ENCODE assay signal across 9 cellular contexts in the genomic region with DNA sequence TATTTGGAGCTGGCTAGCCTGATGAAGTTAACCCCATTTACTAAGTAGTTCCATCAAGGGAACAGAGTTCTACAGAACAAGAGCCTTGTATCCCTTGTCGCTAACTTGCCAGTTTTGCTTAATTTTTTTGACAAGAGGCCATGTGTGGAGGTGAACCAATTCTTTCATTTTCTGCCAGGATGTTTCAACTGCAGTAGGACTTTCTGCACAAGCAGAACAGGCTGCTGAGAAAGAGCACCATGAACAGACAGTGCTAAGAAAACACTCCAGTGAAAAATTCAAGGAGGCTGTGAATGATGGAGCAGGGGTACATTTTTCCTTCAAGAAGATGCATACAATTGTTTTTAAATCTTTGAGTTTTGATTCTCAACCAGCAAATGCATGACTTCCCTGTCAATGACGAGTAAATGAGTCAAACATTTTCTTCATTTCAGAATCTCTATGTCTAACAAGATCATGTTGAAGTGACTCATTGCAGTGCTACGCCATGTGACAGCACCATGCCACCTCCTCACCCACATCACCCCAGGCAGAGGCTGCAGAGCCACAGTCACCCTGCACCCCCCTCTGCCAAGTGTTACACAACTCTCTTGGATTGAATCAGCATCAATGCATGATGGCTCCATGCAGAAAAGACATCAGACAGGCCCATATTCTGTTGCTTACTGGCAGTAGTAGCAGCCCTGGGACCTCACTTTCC.
DNase-seq lines count a peak whose midpoint lies in the region; FAIRE-seq and TF ChIP-seq lines count a peak whose summit lies in the region.
"Had no signal": no experiment of that assay in that cellular context is flagged by ENCODE, and none has a peak within 500 bp of the region (broad histone marks: within the 10 kb centered on the region; RNA-seq: fewer than 3 reads in every experiment).

No MANE protein-coding gene starts in this region.

- H3K4me1 Mint-ChIP-seq in activated CD4-positive, alpha-beta T cell treated with anti-CD3 and anti-CD28 coated beads, Interleukin-2, amount 10 ng/mL, durations not matched to agents 24 days and 14 days, result peaks cover 27% of the 10 kb centered on the region
- H3K4me1 Mint-ChIP-seq: nephron had no signal

- H3K4me3 ChIP-seq in HFF-Myc (replicated peaks; ENCODE audit: low read depth, low read length), result no peak overlapping the region
- peak overlapping the region; percentile 16 for H3K4me3 ChIP-seq in skeletal muscle satellite cell (ENCODE audit: low read length)
- no peak overlapping the region for H3K4me3 ChIP-seq in A673 (ENCODE audit: low read depth, low read length, poor library complexity, severe bottlenecking)

- no peaks in the 10 kb centered on the region for H3K27me3 Mint-ChIP-seq in activated CD4-positive, alpha-beta T cell treated with anti-CD3 and anti-CD28 coated beads, Interleukin-2, amount 10 ng/mL, durations not matched to agents 24 days and 14 days

- no peak overlapping the region for H3K4me3 Mint-ChIP-seq in activated CD4-positive, alpha-beta T cell treated with anti-CD3 and anti-CD28 coated beads, Interleukin-2, amount 10 ng/mL, durations not matched to agents 24 days and 14 days
- H3K4me3 Mint-ChIP-seq: nephron had no signal

- H3K27ac ChIP-seq in epithelial cell of prostate (peak overlapping the region; percentile 24), A673 (ENCODE audit: low read depth, low read length, poor library complexity, severe bottlenecking) (no peak overlapping the region)

- POLR2A ChIA-PET in A673 (lab: Charles Lee; ENCODE audit: low non-redundant PET), result no interaction called here

- H3K9ac ChIP-seq in skeletal muscle satellite cell (ENCODE audit: low read depth, low read length), result peak overlapping the region; percentile 14

- H3K36me3 ChIP-seq in skeletal muscle satellite cell (ENCODE audit: insufficient read depth, low read length) (no peaks in the 10 kb centered on the region), A673 (ENCODE audit: insufficient read depth, low read length, poor library complexity, severe bottlenecking) (no peaks in the 10 kb centered on the region)

- H3K36me3 Mint-ChIP-seq in activated CD4-positive, alpha-beta T cell treated with anti-CD3 and anti-CD28 coated beads, Interleukin-2, amount 10 ng/mL, durations not matched to agents 24 days and 14 days (ENCODE audit: low read depth), result peaks cover 2% of the 10 kb centered on the region

- peak; percentile 38 for DNase-seq in HFF-Myc (ENCODE audit: extremely low read depth, low read depth)
- DNase-seq in activated CD4-positive, alpha-beta T cell treated with anti-CD3 and anti-CD28 coated beads, Interleukin-2, amount 10 ng/mL, durations not matched to agents 24 days and 14 days, result peak; percentile 81
- peak; percentile 95 for DNase-seq in epithelial cell of prostate (ENCODE audit: low read depth, low spot score)
- no peak for DNase-seq in D721Med (ENCODE audit: insufficient read length, low spot score)
- no peak for DNase-seq in A673 (ENCODE audit: low spot score)
- no peak for DNase-seq in NOMO-1 treated with DMSO at 0.1 percent for 48 hours (lab: John Stamatoyannopoulos, UW; ENCODE audit: unreplicated experiment)
- DNase-seq in NCI-H2227 treated with DMSO at 0.1 percent for 48 hours (lab: John Stamatoyannopoulos, UW), result no peak

- H3K9me3 ChIP-seq in skeletal muscle satellite cell (replicated peaks; ENCODE audit: low read length), result no peaks in the 10 kb centered on the region
- no peaks in the 10 kb centered on the region for H3K9me3 ChIP-seq in A673 (ENCODE audit: low read depth, low read length, poor library complexity, severe bottlenecking)

- BruUV-seq in A673 (replicated peaks; lab: Mats Ljungman, UMichigan), result no TSS peak

- H3K4me2 ChIP-seq in skeletal muscle satellite cell (ENCODE audit: low read length), result peak overlapping the region; percentile 64

- H3K27ac Mint-ChIP-seq in activated CD4-positive, alpha-beta T cell treated with anti-CD3 and anti-CD28 coated beads, Interleukin-2, amount 10 ng/mL, durations not matched to agents 24 days and 14 days, result peak overlapping the region; percentile 78
- H3K27ac Mint-ChIP-seq: nephron had no signal

- H3K4me1 ChIP-seq in skeletal muscle satellite cell (ENCODE audit: control insufficient read depth, insufficient read depth, low read length) (peaks cover 16% of the 10 kb centered on the region), A673 (ENCODE audit: insufficient read depth, low read length, poor library complexity, severe bottlenecking) (no peaks in the 10 kb centered on the region)

- intact Hi-C loops in activated CD4-positive, alpha-beta T cell treated with anti-CD3 and anti-CD28 coated beads, Interleukin-2, amount 10 ng/mL, durations not matched to agents 24 days and 14 days (cut with micrococcal nuclease), result loop anchor here (1.0 to 5.0 kb wide), 5 partner anchors 46 to 927 kb away; no protein-coding TSS in a partner anchor
- intact Hi-C loops in A673 (cut with micrococcal nuclease; ENCODE audit: unreplicated experiment), result no loop called here

- no peaks in the 10 kb centered on the region for H3K27me3 ChIP-seq in skeletal muscle satellite cell (ENCODE audit: control insufficient read depth, insufficient read depth, low read length)
- no peaks in the 10 kb centered on the region for H3K27me3 ChIP-seq in A673 (replicated peaks; ENCODE audit: insufficient read depth, low read depth, low read length, poor library complexity)

- no peak for FAIRE-seq in D721Med (lab: Jason Lieb, UNC)

- TF ChIP-seq CTCF in HFF-Myc (IDR thresholded peaks at IDR 0.05; ENCODE audit: low read depth, low read length, missing control alignments), result no peak
- no peak for TF ChIP-seq CTCF in D721Med (IDR thresholded peaks at IDR 0.05; ENCODE audit: insufficient read depth, missing control alignments)
- TF ChIP-seq CTCF in A673 (conservative IDR thresholded peaks at IDR 0.05; ENCODE audit: low read depth, low read length), result no peak

- CTCF ChIA-PET in A673 (lab: Charles Lee), result no interaction called here

- peaks cover 4% of the 10 kb centered on the region for H3K9me3 Mint-ChIP-seq in activated CD4-positive, alpha-beta T cell treated with anti-CD3 and anti-CD28 coated beads, Interleukin-2, amount 10 ng/mL, durations not matched to agents 24 days and 14 days
- H3K9me3 Mint-ChIP-seq: nephron had no signal

Comparison
In these comparisons a context has a peak if more than half of its experiments do, and no peak if none do; other contexts are left out.
1. DNase-seq: peak in HFF-Myc (single experiment), activated CD4-positive, alpha-beta T cell treated with anti-CD3 and anti-CD28 coated beads, Interleukin-2, amount 10 ng/mL, durations not matched to agents 24 days and 14 days (single experiment) and epithelial cell of prostate (single experiment); none in D721Med (single experiment), A673 (single experiment), NOMO-1 treated with DMSO at 0.1 percent for 48 hours (single experiment) and NCI-H2227 treated with DMSO at 0.1 percent for 48 hours (single experiment).